In the genomic region with DNA sequence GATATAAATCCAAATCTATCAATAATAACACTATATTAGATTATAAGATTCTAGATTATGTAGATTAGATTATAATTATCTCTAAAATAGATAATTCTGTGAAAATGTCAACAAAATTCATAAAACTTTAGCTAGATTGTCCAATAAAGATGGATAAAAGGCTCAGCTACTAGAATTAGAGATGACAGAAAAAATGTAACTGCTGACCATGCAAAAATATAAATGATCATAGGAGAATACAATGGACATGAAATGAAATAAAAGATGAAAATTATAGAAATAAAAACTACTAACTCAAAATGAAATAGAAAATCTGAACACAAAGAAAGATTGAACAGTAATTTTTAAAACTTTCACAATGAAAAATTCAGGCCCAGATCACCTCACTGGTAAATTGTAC, we compare ENCODE assay signal across 31 cellular contexts.
"Had no signal": no experiment of that assay in that cellular context is flagged by ENCODE, and none has a peak within 500 bp of the region (broad histone marks: within the 10 kb centered on the region; RNA-seq: fewer than 3 reads in every experiment).

No MANE protein-coding gene starts in this region.

- H3K4me1 ChIP-seq: ascending aorta had no signal

- H3K36me3 ChIP-seq: ascending aorta, cardiac muscle cell had no signal

- FAIRE-seq: bronchial epithelial cell, TTC549 had no signal

- H3K4me3 ChIP-seq: ascending aorta, cardiac muscle cell had no signal

- DNase-seq: activated B cell treated with CpG ODN at 0.5 μM for 24 hours; activated CD4-positive, alpha-beta memory T cell treated with anti-CD3 and anti-CD28 coated beads for 36 hours; activated CD4-positive, alpha-beta T cell treated with anti-CD3 and anti-CD28 coated beads for 4 hours; activated CD4-positive, alpha-beta T cell treated with anti-CD3 and anti-CD28 coated beads, Interleukin-2, amount 10 ng/mL, durations not matched to agents 24 days and 14 days; activated CD4-positive, alpha-beta T cell treated with anti-CD3 and anti-CD28 coated beads, Interleukin-2, amount 50 U/mL, for 1 hour; activated CD4-positive, alpha-beta T cell treated with anti-CD3 and anti-CD28 coated beads, Interleukin-2, amount 50 U/mL, for 4 hours; activated CD4-positive, CD25-positive, alpha-beta regulatory T cell treated with anti-CD3 and anti-CD28 coated beads, Interleukin-2, amount 50 U/mL, for 72 hours; activated CD8-positive, alpha-beta memory T cell treated with anti-CD3 and anti-CD28 coated beads, Interleukin-2, amount 50 U/mL, for 4 hours; activated CD8-positive, alpha-beta T cell treated with anti-CD3 and anti-CD28 coated beads for 36 hours; activated gamma-delta T cell; activated naive CD4-positive, alpha-beta T cell treated with anti-CD3 and anti-CD28 coated beads, Interleukin-2, amount 10 ng/mL, durations not matched to agents 7 days and 5 days; activated naive CD4-positive, alpha-beta T cell treated with Interleukin-2 at 50 U/mL for 16 hours; activated naive CD8-positive, alpha-beta T cell treated with anti-CD3 and anti-CD28 coated beads, Interleukin-2, amount 10 ng/mL, durations not matched to agents 7 days and 5 days; activated naive CD8-positive, alpha-beta T cell treated with anti-CD3 and anti-CD28 coated beads, Interleukin-2, amount 50 U/mL, for 24 hours; activated T-cell treated with anti-CD3 and anti-CD28 coated beads for 4 hours; activated T-cell treated with anti-CD3 and anti-CD28 coated beads, Interleukin-2, amount 50 U/mL, for 1 hour; activated T-cell treated with anti-CD3 and anti-CD28 coated beads, Interleukin-2, amount 50 U/mL, for 4 hours; activated T-cell treated with anti-CD3 and anti-CD28 coated beads, Interleukin-2, amount 50 U/mL, for 72 hours; amygdala; anterior cingulate cortex; caudate nucleus; cerebellar nuclear complex; T-helper 1 cell; T-helper 2 cell; T-helper 9 cell had no signal

- H3K9me3 ChIP-seq: ascending aorta had no signal

- H3K27me3 ChIP-seq: ascending aorta, cardiac muscle cell had no signal

- ATAC-seq: activated CD8-positive, alpha-beta T cell treated with anti-CD3 and anti-CD28 coated beads for 36 hours; activated naive CD8-positive, alpha-beta T cell treated with anti-CD3 and anti-CD28 coated beads, Interleukin-2, amount 50 U/mL, for 24 hours; activated T-cell treated with anti-CD3 and anti-CD28 coated beads, Interleukin-2, amount 50 U/mL, for 4 hours; activated T-cell treated with anti-CD3 and anti-CD28 coated beads, Interleukin-2, amount 50 U/mL, for 72 hours; activated T-helper 17 cell treated with anti-CD3 and anti-CD28 coated beads, Interleukin-2, amount 50 U/mL, for 72 hours had no signal

- H3K27ac ChIP-seq: ascending aorta, cardiac muscle cell, VCaP had no signal
